Comparison of ENCODE assay signal across 8 cellular contexts in the genomic region with DNA sequence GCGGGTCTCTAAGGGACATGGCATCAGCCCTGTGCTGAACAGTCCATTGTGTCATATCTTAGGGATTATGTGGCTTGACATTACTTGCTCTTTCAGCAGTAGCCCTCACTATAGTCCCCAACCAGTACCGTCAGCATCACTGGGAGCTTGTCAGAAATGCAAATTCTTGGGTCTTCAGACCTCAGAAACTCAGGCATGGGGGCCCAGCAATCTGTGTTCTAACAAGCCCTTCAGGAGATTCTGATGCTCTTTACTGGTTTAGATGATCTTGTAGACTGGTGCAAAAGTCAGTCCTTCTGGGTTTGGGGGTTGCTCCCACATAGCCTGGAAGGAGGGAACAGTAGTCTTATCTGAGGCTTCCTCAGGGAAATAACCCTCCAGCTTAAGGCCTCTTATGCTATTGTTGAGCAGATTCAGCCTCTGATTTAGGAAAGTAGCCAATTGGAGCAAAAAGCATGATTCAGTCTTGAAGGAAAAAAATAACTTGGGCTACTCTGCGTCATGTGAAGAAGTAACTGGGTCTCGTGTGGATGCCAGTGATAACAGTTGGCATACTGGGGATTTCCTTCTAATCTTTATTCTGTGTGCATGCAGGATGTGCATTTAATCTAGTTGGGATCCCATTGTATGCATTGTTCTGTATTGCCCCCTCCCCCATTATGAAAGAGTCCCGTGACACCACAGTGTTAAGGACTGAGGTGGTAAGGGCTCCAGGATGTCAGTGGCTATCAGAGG. TPM values are rescaled to one million over a fixed set of nuclear protein-coding genes. Genes with fewer than 3 reads are reported as not detected.
DNase-seq lines count a peak whose midpoint lies in the region; ATAC-seq and TF ChIP-seq lines count a peak whose summit lies in the region.

No MANE protein-coding gene starts in this region.

- H3K36me3 Mint-ChIP-seq in MCF 10A (ENCODE audit: insufficient read depth, unreplicated experiment) (no peaks in the 10 kb centered on the region), brain (peaks cover 10% of the 10 kb centered on the region)
- no peaks in the 10 kb centered on the region for H3K36me3 Mint-ChIP-seq in activated CD4-positive, alpha-beta T cell treated with anti-CD3 and anti-CD28 coated beads for 36 hours (ENCODE audit: low read depth)

- TF ChIP-seq POLR2A in breast epithelium (IDR thresholded peaks at IDR 0.05) (no peak), right lobe of liver (IDR thresholded peaks at IDR 0.05) (no peak), vagina (IDR thresholded peaks at IDR 0.05) (no peak)

- POLR2A ChIA-PET in MCF 10A (lab: Yijun Ruan, JAX): interaction anchor here (1.0 to 1.9 kb wide), 3 partner anchors 8 to 16 kb away, joined by 4 to 6 read pairs (median 5); no protein-coding TSS in a partner anchor
- POLR2A ChIA-PET in activated CD4-positive, alpha-beta T cell treated with anti-CD3 and anti-CD28 coated beads for 36 hours (lab: Charles Lee): no interaction called here

- no peaks in the 10 kb centered on the region for H3K9me3 Mint-ChIP-seq in MCF 10A (ENCODE audit: unreplicated experiment)
- H3K9me3 Mint-ChIP-seq in brain: peaks cover 0 to 2% (median 0%) of the 10 kb centered on the region in 5 experiments
- no peaks in the 10 kb centered on the region for H3K9me3 Mint-ChIP-seq in activated CD4-positive, alpha-beta T cell treated with anti-CD3 and anti-CD28 coated beads for 36 hours (ENCODE audit: low read depth)

- no peak overlapping the region for H3K4me3 ChIP-seq in breast epithelium
- H3K4me3 ChIP-seq in right lobe of liver: no peak overlapping the region
- no peak overlapping the region for H3K4me3 ChIP-seq in vagina

- no TSS peak for BruUV-seq in MCF 10A (replicated peaks; lab: Mats Ljungman, UMichigan)

- H3K27me3 ChIP-seq in breast epithelium: no peaks in the 10 kb centered on the region
- H3K27me3 ChIP-seq in right lobe of liver: no peaks in the 10 kb centered on the region
- no peaks in the 10 kb centered on the region for H3K27me3 ChIP-seq in vagina

- TF ChIP-seq CTCF in breast epithelium (IDR thresholded peaks at IDR 0.05) (no peak), MCF 10A (IDR thresholded peaks at IDR 0.05; ENCODE audit: unreplicated experiment) (no peak), brain (conservative IDR thresholded peaks at IDR 0.05) (no peak), right lobe of liver (IDR thresholded peaks at IDR 0.05) (no peak), vagina (IDR thresholded peaks at IDR 0.05) (no peak)

- H3K4me3 Mint-ChIP-seq in MCF 10A (ENCODE audit: unreplicated experiment) (no peak overlapping the region), brain (peak overlapping the region; percentile 67 to 81 (median 75))
- H3K4me3 Mint-ChIP-seq in activated CD4-positive, alpha-beta T cell treated with anti-CD3 and anti-CD28 coated beads for 36 hours: no peak overlapping the region

- intact Hi-C loops in breast epithelium (cut with DNase I; ENCODE audit: low total_unique reads) (no loop called here), MCF 10A (cut with micrococcal nuclease) (no loop called here), right lobe of liver (cut with DNase I) (no loop called here), vagina (cut with DNase I) (no loop called here)
- intact Hi-C loops in activated CD4-positive, alpha-beta T cell treated with anti-CD3 and anti-CD28 coated beads for 36 hours (cut with DNase I, micrococcal nuclease): no loop called here

- ATAC-seq in right lobe of liver: peak in 2 of 4 donors; percentile 2 to 6
- no peak for ATAC-seq in activated CD4-positive, alpha-beta T cell treated with anti-CD3 and anti-CD28 coated beads for 36 hours

- H3K4me1 ChIP-seq in breast epithelium: peaks cover 0 to 19% of the 10 kb centered on the region in 2 donors
- peaks cover 0 to 34% (median 16%) of the 10 kb centered on the region in 4 donors for H3K4me1 ChIP-seq in right lobe of liver
- peaks cover 32% of the 10 kb centered on the region for H3K4me1 ChIP-seq in vagina

- H3K9me3 ChIP-seq in breast epithelium (no peaks in the 10 kb centered on the region), right lobe of liver (no peaks in the 10 kb centered on the region), vagina (no peaks in the 10 kb centered on the region)

- CTCF ChIA-PET in MCF 10A (lab: Yijun Ruan, JAX): interaction anchor here (0.6 to 1.1 kb wide), 2 partner anchors 33 to 47 kb away, joined by 3 to 4 read pairs; no protein-coding TSS in a partner anchor
- CTCF ChIA-PET in activated CD4-positive, alpha-beta T cell treated with anti-CD3 and anti-CD28 coated beads for 36 hours (lab: Charles Lee): interaction anchor here (0.7 to 1.9 kb wide), 2 partner anchors 13 to 47 kb away, joined by 4 to 6 read pairs; no protein-coding TSS in a partner anchor

- 60% methylated on average over 4 of the region's 5 CpGs for WGBS in right lobe of liver (ENCODE audit: insufficient coverage, low coverage, low lambda C conversion rate, missing lambda C conversion rate)

- H3K27ac Mint-ChIP-seq in MCF 10A (ENCODE audit: low read depth, unreplicated experiment) (no peak overlapping the region), brain (peak overlapping the region; percentile 81 to 98 (median 97))
- H3K27ac Mint-ChIP-seq in activated CD4-positive, alpha-beta T cell treated with anti-CD3 and anti-CD28 coated beads for 36 hours: no peak overlapping the region

- DNase-seq in breast epithelium (ENCODE audit: low spot score in 2 of 2): no peak
- DNase-seq in MCF 10A (ENCODE audit: unreplicated experiment): no peak
- DNase-seq in right lobe of liver: no peak
- peak in 1 of 2 donors; percentile 77 for DNase-seq in vagina (ENCODE audit: extremely low spot score in 2 of 2)
- no peak for DNase-seq in NOMO-1 treated with DMSO at 0.1 percent for 48 hours (lab: John Stamatoyannopoulos, UW; ENCODE audit: unreplicated experiment)
- no peak for DNase-seq in SKM-1 treated with dmso at 0.1 percent for 144 hours (lab: John Stamatoyannopoulos, UW; ENCODE audit: unreplicated experiment)
- no peak for DNase-seq in activated CD4-positive, alpha-beta T cell treated with anti-CD3 and anti-CD28 coated beads for 36 hours

- H3K36me3 ChIP-seq in breast epithelium (no peaks in the 10 kb centered on the region), right lobe of liver (no peaks in the 10 kb centered on the region), vagina (no peaks in the 10 kb centered on the region)

- H3K4me1 Mint-ChIP-seq in MCF 10A (ENCODE audit: insufficient read depth, unreplicated experiment): peaks cover 27% of the 10 kb centered on the region
- H3K4me1 Mint-ChIP-seq in brain: peaks cover 70% of the 10 kb centered on the region
- peaks cover 25% of the 10 kb centered on the region for H3K4me1 Mint-ChIP-seq in activated CD4-positive, alpha-beta T cell treated with anti-CD3 and anti-CD28 coated beads for 36 hours

- no peaks in the 10 kb centered on the region for H3K27me3 Mint-ChIP-seq in MCF 10A (ENCODE audit: insufficient read depth, unreplicated experiment)
- no peaks in the 10 kb centered on the region for H3K27me3 Mint-ChIP-seq in brain
- no peaks in the 10 kb centered on the region for H3K27me3 Mint-ChIP-seq in activated CD4-positive, alpha-beta T cell treated with anti-CD3 and anti-CD28 coated beads for 36 hours

- H3K27ac ChIP-seq in breast epithelium: peak overlapping the region; percentile 81 to 88
- peak overlapping the region; percentile 41 to 71 (median 53) for H3K27ac ChIP-seq in right lobe of liver
- peak overlapping the region; percentile 83 for H3K27ac ChIP-seq in vagina

RNA-seq across cellular contexts. Expression of gene TRAK1, which starts 38.9 kb away (rescaled TPM):
- total RNA-seq in breast epithelium: 10 to 100 TPM; 29.0 to 53.7 (median 40.6) TPM
- 32.8 and 33.2 TPM in 2 replicates for total RNA-seq in MCF 10A (2022)
- 28.8 TPM for polyA plus RNA-seq in brain (ENCODE audit: insufficient read depth, low read depth, low replicate concordance)
- 10 to 100 TPM in 5 of 6 experiments, 1 to 10 TPM in 1; 9.5 to 16.4 (median 12.2) TPM for total RNA-seq in right lobe of liver
- total RNA-seq in vagina: 36.8 TPM
- 10 to 100 TPM; 22.4 to 23.6 TPM for total RNA-seq in activated CD4-positive, alpha-beta T cell treated with anti-CD3 and anti-CD28 coated beads for 36 hours

Comparison
In these comparisons a context has a peak if more than half of its experiments do, and no peak if none do; other contexts are left out.
1. H3K27ac Mint-ChIP-seq: peak in brain (5 of 5); none in MCF 10A (single experiment) and activated CD4-positive, alpha-beta T cell treated with anti-CD3 and anti-CD28 coated beads for 36 hours (single experiment).
2. H3K4me3 Mint-ChIP-seq: peak in brain (5 of 5); none in MCF 10A (single experiment) and activated CD4-positive, alpha-beta T cell treated with anti-CD3 and anti-CD28 coated beads for 36 hours (single experiment).
3. Peak in every context shown above with its lines, with median percentiles within 50 percentile points of each other: H3K27ac ChIP-seq.